In genomic region chr12:22876262-22876661, GRCh38 we compare ENCODE assay signal across 5 cellular contexts.
"Had no signal": no experiment of that assay in that cellular context is flagged by ENCODE, and none has a peak within 500 bp of the region (broad histone marks: within the 10 kb centered on the region; RNA-seq: fewer than 3 reads in every experiment).

No MANE protein-coding gene starts in this region.

- H3K27me3 Mint-ChIP-seq: IgD-negative memory B cell had no signal

- H3K4me3 Mint-ChIP-seq: IgD-negative memory B cell had no signal

- DNase-seq: IMR-90, KBM-7 had no signal

- H3K4me1 Mint-ChIP-seq: IgD-negative memory B cell had no signal

- H3K4me3 ChIP-seq: K562 had no signal

- H3K36me3 Mint-ChIP-seq: IgD-negative memory B cell had no signal

- H3K27ac ChIP-seq: HL-60 had no signal

- H3K27ac Mint-ChIP-seq: IgD-negative memory B cell had no signal
